11 cellular contexts compared by ENCODE assay signal in genomic region chr5:140358738-140359310, GRCh38. TPM values are rescaled to one million over a fixed set of nuclear protein-coding genes. Genes with fewer than 3 reads are reported as not detected.
DNase-seq lines count a peak whose midpoint lies in the region; ATAC-seq and TF ChIP-seq lines count a peak whose summit lies in the region.
"Had no signal": no experiment of that assay in that cellular context is flagged by ENCODE, and none has a peak within 500 bp of the region (broad histone marks: within the 10 kb centered on the region; RNA-seq: fewer than 3 reads in every experiment).

No MANE protein-coding gene starts in this region.

- H3K27ac Mint-ChIP-seq in neural crest cell (ENCODE audit: unreplicated experiment): peak overlapping the region; percentile 69
- H3K27ac Mint-ChIP-seq: activated naive CD4-positive, alpha-beta T cell treated with anti-CD3 and anti-CD28 coated beads, Interleukin-2, amount 50 U/mL, for 24 hours; stimulated activated naive B cell treated with anti-CD40 and anti-IgM and Interleukin-4, amounts not matched to agents 10 μg/mL and 1 μg/mL and 100 μg/mL, for 72 hours had no signal

- peaks cover 14% of the 10 kb centered on the region for H3K4me1 Mint-ChIP-seq in neural crest cell

- ATAC-seq in GM18498 (IDR thresholded peaks at IDR 0.05; ENCODE audit: unreplicated experiment) (no peak), GM19395 (IDR thresholded peaks at IDR 0.05; ENCODE audit: unreplicated experiment) (no peak)
- ATAC-seq: stimulated activated naive B cell treated with anti-CD40 and anti-IgM and Interleukin-4, amounts not matched to agents 10 μg/mL and 1 μg/mL and 100 μg/mL, for 72 hours had no signal

- no peaks in the 10 kb centered on the region for H3K27me3 Mint-ChIP-seq in neural crest cell (ENCODE audit: low read depth)

- no peaks in the 10 kb centered on the region for H3K9me3 Mint-ChIP-seq in neural crest cell
- H3K9me3 Mint-ChIP-seq: activated naive CD4-positive, alpha-beta T cell treated with anti-CD3 and anti-CD28 coated beads, Interleukin-2, amount 50 U/mL, for 24 hours; stimulated activated naive B cell treated with anti-CD40 and anti-IgM and Interleukin-4, amounts not matched to agents 10 μg/mL and 1 μg/mL and 100 μg/mL, for 72 hours had no signal

- no peak for TF ChIP-seq POLR2A in NB4 (IDR thresholded peaks at IDR 0.05; ENCODE audit: extremely low read depth, insufficient read length)

- DNase-seq in EL (peak; percentile 65), NB4 (ENCODE audit: low read depth) (no peak), cardiac fibroblast (ENCODE audit: low read depth in 2 of 2) (peak; percentile 55), neural crest cell (ENCODE audit: low read depth, low spot score) (no peak), NCI-H1436 (lab: John Stamatoyannopoulos, UW) (no peak)
- DNase-seq in activated CD4-positive, alpha-beta T cell treated with anti-CD3 and anti-CD28 coated beads for 48 hours: no peak
- DNase-seq: NCI-H2081 treated with DMSO at 0.1 percent for 48 hours; stimulated activated naive B cell treated with anti-CD40 and anti-IgM and Interleukin-4, amounts not matched to agents 10 μg/mL and 1 μg/mL and 100 μg/mL, for 72 hours had no signal

- no peak overlapping the region for H3K4me3 ChIP-seq in NB4 (ENCODE audit: low read depth, low read length)
- H3K4me3 ChIP-seq in cardiac fibroblast (replicated peaks in 1 of 2; ENCODE audit: low read depth in 2 of 2, low read length in 2 of 2): no peak overlapping the region

- TF ChIP-seq CTCF in NB4 (IDR thresholded peaks at IDR 0.05; ENCODE audit: low read depth, low read length): peak; percentile 46
- peak; percentile 65 for TF ChIP-seq CTCF in cardiac fibroblast (IDR thresholded peaks at IDR 0.05; ENCODE audit: low read depth, low read length)
- peak; percentile 55 for TF ChIP-seq CTCF in neural crest cell (conservative IDR thresholded peaks at IDR 0.05)

- H3K36me3 Mint-ChIP-seq in neural crest cell (ENCODE audit: low read depth): no peaks in the 10 kb centered on the region
- H3K36me3 Mint-ChIP-seq: activated naive CD4-positive, alpha-beta T cell treated with anti-CD3 and anti-CD28 coated beads, Interleukin-2, amount 50 U/mL, for 24 hours; stimulated activated naive B cell treated with anti-CD40 and anti-IgM and Interleukin-4, amounts not matched to agents 10 μg/mL and 1 μg/mL and 100 μg/mL, for 72 hours had no signal

- H3K4me3 Mint-ChIP-seq in neural crest cell: no peak overlapping the region
- H3K4me3 Mint-ChIP-seq: activated naive CD4-positive, alpha-beta T cell treated with anti-CD3 and anti-CD28 coated beads, Interleukin-2, amount 50 U/mL, for 24 hours; stimulated activated naive B cell treated with anti-CD40 and anti-IgM and Interleukin-4, amounts not matched to agents 10 μg/mL and 1 μg/mL and 100 μg/mL, for 72 hours had no signal

RNA-seq across cellular contexts. Expression of gene SLC4A9, which starts 1.2 kb away (rescaled TPM):
- not detected in 2 replicates for total RNA-seq in neural crest cell

RNA-seq across cellular contexts. Expression of gene HBEGF, which starts 12.4 kb away (rescaled TPM):
- 2.2 and 2.4 TPM in 2 replicates for total RNA-seq in neural crest cell

RNA-seq across cellular contexts. Expression of gene ANKHD1, which starts 42.8 kb away (rescaled TPM):
- total RNA-seq in neural crest cell: 152 and 154 TPM in 2 replicates

RNA-seq across cellular contexts. Expression of gene PFDN1, which starts 55.9 kb away (rescaled TPM):
- total RNA-seq in neural crest cell: 63.2 and 67.0 TPM in 2 replicates

Comparison
In these comparisons a context has a peak if more than half of its experiments do, and no peak if none do; other contexts are left out.
1. DNase-seq: peak in EL (single experiment) and cardiac fibroblast (2 of 2); none in NB4 (single experiment), neural crest cell (single experiment), activated CD4-positive, alpha-beta T cell treated with anti-CD3 and anti-CD28 coated beads for 48 hours (single experiment) and NCI-H1436 (single experiment).
2. Peak in every context shown above with its lines, with median percentiles within 50 percentile points of each other: CTCF ChIP-seq.